Comparison of ENCODE assay signal across 8 cellular contexts in the genomic region with DNA sequence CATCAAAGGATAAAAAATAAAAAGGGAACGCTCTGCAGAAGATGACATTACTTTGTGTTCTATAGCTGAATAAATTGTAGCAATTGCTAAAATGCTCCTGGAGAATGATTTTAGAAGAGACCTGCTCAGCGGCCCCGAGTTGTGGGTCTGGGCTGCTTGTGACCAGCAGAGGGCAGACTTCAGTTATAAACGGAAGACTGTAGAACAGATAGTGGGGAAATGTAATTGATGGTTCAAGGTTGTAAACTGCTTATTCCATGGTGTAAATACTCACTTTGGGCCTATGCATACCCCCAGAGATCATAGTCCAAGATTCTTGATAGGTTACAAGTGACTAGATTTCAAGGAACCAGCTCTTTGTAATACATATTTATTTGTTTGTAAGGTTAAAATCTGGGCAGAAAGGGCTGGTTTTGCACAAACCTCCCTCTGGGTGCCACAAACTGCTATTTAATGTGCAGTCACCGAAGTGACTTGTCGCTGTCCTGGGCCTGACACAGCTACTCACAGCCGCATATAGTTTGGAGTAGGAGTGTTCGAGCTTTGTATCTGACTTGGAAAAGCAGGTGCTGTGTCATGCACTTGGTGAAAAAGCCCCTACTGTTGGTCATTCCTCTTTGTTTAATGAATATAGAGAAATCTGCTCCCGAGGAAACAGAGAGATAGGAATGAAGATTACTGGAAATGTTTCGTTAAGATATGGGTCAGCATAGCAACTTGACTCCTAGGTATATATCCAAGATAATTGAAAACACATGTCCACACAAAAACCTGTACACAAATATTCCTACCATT. TPM values are rescaled to one million over a fixed set of nuclear protein-coding genes. Genes with fewer than 3 reads are reported as not detected.
DNase-seq lines count a peak whose midpoint lies in the region; ATAC-seq, FAIRE-seq and TF ChIP-seq lines count a peak whose summit lies in the region.

No MANE protein-coding gene starts in this region.

- H3K27me3 ChIP-seq in CD4-positive, alpha-beta memory T cell (ENCODE audit: insufficient read depth, low read length): no peaks in the 10 kb centered on the region
- no peaks in the 10 kb centered on the region for H3K27me3 ChIP-seq in OCI-LY1 (ENCODE audit: insufficient read depth, low read length)

- H3K9me2 ChIP-seq in OCI-LY1 (ENCODE audit: low read depth, low read length): no peaks in the 10 kb centered on the region

- no peak overlapping the region for H2AFZ ChIP-seq in OCI-LY1 (ENCODE audit: low read length)

- H3K4me2 ChIP-seq in OCI-LY1 (ENCODE audit: low read length): no peak overlapping the region

- POLR2A ChIA-PET in CD4-positive, alpha-beta memory T cell (lab: Charles Lee; ENCODE audit: partially characterized antibody): interaction anchor here (1.7 to 2.1 kb wide), 2 partner anchors 35 to 234 kb away, joined by 7 to 8 read pairs; a partner anchor contains a TSS

- peak; percentile 87 for TF ChIP-seq CTCF in OCI-LY1 (IDR thresholded peaks at IDR 0.05; ENCODE audit: low read length)

- intact Hi-C loops in CD4-positive, alpha-beta memory T cell (cut with micrococcal nuclease): loop anchor here (1.0 to 10.0 kb wide), 5 partner anchors 35 to 234 kb away; a partner anchor contains a TSS

- no peaks in the 10 kb centered on the region for H3K9me3 Mint-ChIP-seq in CD4-positive, alpha-beta memory T cell
- no peaks in the 10 kb centered on the region for H3K9me3 Mint-ChIP-seq in natural killer cell treated with Interleukin-12 subunit alpha and Interleukin-12 subunit beta and Interleukin-15 and Interleukin-18, amount 100 ng/mL, for 72 hours

- no peaks in the 10 kb centered on the region for H3K79me2 ChIP-seq in OCI-LY1 (ENCODE audit: insufficient read depth, low read length)

- FAIRE-seq in HTR-8/SVneo (lab: Jason Lieb, UNC): no peak

- H3K27ac Mint-ChIP-seq in CD4-positive, alpha-beta memory T cell: peak overlapping the region in 4 of 7 donors; percentile 38 to 62 (median 52)
- H3K27ac Mint-ChIP-seq in natural killer cell treated with Interleukin-12 subunit alpha and Interleukin-12 subunit beta and Interleukin-15 and Interleukin-18, amount 100 ng/mL, for 72 hours: no peak overlapping the region

- peak overlapping the region in 4 of 8 donors; percentile 34 to 52 (median 46) for H3K4me3 Mint-ChIP-seq in CD4-positive, alpha-beta memory T cell
- no peak overlapping the region for H3K4me3 Mint-ChIP-seq in natural killer cell treated with Interleukin-12 subunit alpha and Interleukin-12 subunit beta and Interleukin-15 and Interleukin-18, amount 100 ng/mL, for 72 hours

- H3K4me1 ChIP-seq in CD4-positive, alpha-beta memory T cell (ENCODE audit: insufficient read depth, low read length): peaks cover 11% of the 10 kb centered on the region
- H3K4me1 ChIP-seq in OCI-LY1 (ENCODE audit: insufficient read depth, low read length, severe bottlenecking): peaks cover 15% of the 10 kb centered on the region

- H3K4me1 Mint-ChIP-seq in CD4-positive, alpha-beta memory T cell: peaks cover 11 to 24% (median 13%) of the 10 kb centered on the region in 4 donors
- peaks cover 12 to 14% of the 10 kb centered on the region in 2 donors for H3K4me1 Mint-ChIP-seq in natural killer cell treated with Interleukin-12 subunit alpha and Interleukin-12 subunit beta and Interleukin-15 and Interleukin-18, amount 100 ng/mL, for 72 hours (ENCODE audit: low read depth in 2 of 2)

- peak; percentile 68 to 70 (median 68) for DNase-seq in CD4-positive, alpha-beta memory T cell
- DNase-seq in HTR-8/SVneo (ENCODE audit: insufficient read length, low spot score): peak; percentile 67
- peak; percentile 78 for DNase-seq in activated CD8-positive, alpha-beta memory T cell treated with anti-CD3 and anti-CD28 coated beads, Interleukin-2, amount 50 U/mL, for 48 hours
- no peak for DNase-seq in natural killer cell treated with Interleukin-12 subunit alpha and Interleukin-12 subunit beta and Interleukin-15 and Interleukin-18, amount 100 ng/mL, for 72 hours (ENCODE audit: low spot score)
- peak; percentile 69 for DNase-seq in stimulated activated naive CD8-positive, alpha-beta T cell treated with anti-CD3 and anti-CD28 coated beads, Interleukin-15, Interleukin-2, amounts not matched to agents 100 U/mL and 50 U/mL, for 24 hours

- no peak overlapping the region for H3K9ac ChIP-seq in OCI-LY1 (ENCODE audit: low read length)

- H3K27me3 Mint-ChIP-seq in CD4-positive, alpha-beta memory T cell: peaks cover 1 to 2% of the 10 kb centered on the region in 2 donors
- peaks cover 18 to 19% of the 10 kb centered on the region in 2 donors for H3K27me3 Mint-ChIP-seq in natural killer cell treated with Interleukin-12 subunit alpha and Interleukin-12 subunit beta and Interleukin-15 and Interleukin-18, amount 100 ng/mL, for 72 hours

- no peaks in the 10 kb centered on the region for H4K20me1 ChIP-seq in OCI-LY1 (ENCODE audit: insufficient read depth, low read length)

- H3K36me3 Mint-ChIP-seq in CD4-positive, alpha-beta memory T cell: no peaks in the 10 kb centered on the region
- no peaks in the 10 kb centered on the region for H3K36me3 Mint-ChIP-seq in natural killer cell treated with Interleukin-12 subunit alpha and Interleukin-12 subunit beta and Interleukin-15 and Interleukin-18, amount 100 ng/mL, for 72 hours

- no peak overlapping the region for H3K4me3 ChIP-seq in CD4-positive, alpha-beta memory T cell (ENCODE audit: low read length in 2 of 2)
- H3K4me3 ChIP-seq in OCI-LY1 (ENCODE audit: low read depth, low read length, poor library complexity, severe bottlenecking): no peak overlapping the region

- no peak overlapping the region for H3K27ac ChIP-seq in CD4-positive, alpha-beta memory T cell (ENCODE audit: low read depth, low read length)
- H3K27ac ChIP-seq in OCI-LY1 (ENCODE audit: low read depth, low read length, poor library complexity, severe bottlenecking): no peak overlapping the region

- ATAC-seq in GM19397 (IDR thresholded peaks at IDR 0.05; ENCODE audit: unreplicated experiment) (peak; percentile 47), esophagus mucosa (peak; percentile 64)
- peak; percentile 66 to 72 for ATAC-seq in natural killer cell treated with Interleukin-12 subunit alpha and Interleukin-12 subunit beta and Interleukin-15 and Interleukin-18, amount 100 ng/mL, for 72 hours
- ATAC-seq in stimulated activated naive CD8-positive, alpha-beta T cell treated with anti-CD3 and anti-CD28 coated beads, Interleukin-15, Interleukin-2, amounts not matched to agents 100 U/mL and 50 U/mL, for 24 hours: peak; percentile 70

- CTCF ChIA-PET in CD4-positive, alpha-beta memory T cell (lab: Charles Lee; ENCODE audit: partially characterized antibody): interaction anchor here (0.6 to 9.0 kb wide), 22 partner anchors 8 to 669 kb away, joined by 3 to 294 read pairs (median 4); a partner anchor contains a TSS

- H3K9me3 ChIP-seq in CD4-positive, alpha-beta memory T cell (ENCODE audit: control insufficient read depth in 1 of 2, low read length in 2 of 2): no peaks in the 10 kb centered on the region
- H3K9me3 ChIP-seq in OCI-LY1 (ENCODE audit: low read length): no peaks in the 10 kb centered on the region

- H3K36me3 ChIP-seq in CD4-positive, alpha-beta memory T cell (ENCODE audit: insufficient read depth, low read length): no peaks in the 10 kb centered on the region
- no peaks in the 10 kb centered on the region for H3K36me3 ChIP-seq in OCI-LY1 (ENCODE audit: insufficient read depth, low read length)

- H3F3A ChIP-seq in OCI-LY1 (ENCODE audit: insufficient read depth, low read length): no peaks in the 10 kb centered on the region

RNA-seq across cellular contexts. Expression of a gene that starts 34.7 kb away (rescaled TPM):
- total RNA-seq in CD4-positive, alpha-beta memory T cell: 10 to 100 TPM; 82.1 to 82.8 TPM
- 100 to 1,000 TPM; 243 to 257 TPM for polyA plus RNA-seq in CD4-positive, alpha-beta memory T cell
- total RNA-seq in esophagus mucosa: 131 TPM
- 100 to 1,000 TPM in 1 of 2 donors, 10 to 100 TPM in 1; 54.4 to 102 TPM for total RNA-seq in natural killer cell treated with Interleukin-12 subunit alpha and Interleukin-12 subunit beta and Interleukin-15 and Interleukin-18, amount 100 ng/mL, for 72 hours

Comparison
In these comparisons a context has a peak if more than half of its experiments do, and no peak if none do; other contexts are left out.
1. H3K27ac Mint-ChIP-seq: peak in CD4-positive, alpha-beta memory T cell (4 of 7); none in natural killer cell treated with Interleukin-12 subunit alpha and Interleukin-12 subunit beta and Interleukin-15 and Interleukin-18, amount 100 ng/mL, for 72 hours (0 of 2).
2. Peak in every context shown above with its lines, with median percentiles within 50 percentile points of each other: ATAC-seq.